ENCODE assay signal across 28 cellular contexts in the genomic region with DNA sequence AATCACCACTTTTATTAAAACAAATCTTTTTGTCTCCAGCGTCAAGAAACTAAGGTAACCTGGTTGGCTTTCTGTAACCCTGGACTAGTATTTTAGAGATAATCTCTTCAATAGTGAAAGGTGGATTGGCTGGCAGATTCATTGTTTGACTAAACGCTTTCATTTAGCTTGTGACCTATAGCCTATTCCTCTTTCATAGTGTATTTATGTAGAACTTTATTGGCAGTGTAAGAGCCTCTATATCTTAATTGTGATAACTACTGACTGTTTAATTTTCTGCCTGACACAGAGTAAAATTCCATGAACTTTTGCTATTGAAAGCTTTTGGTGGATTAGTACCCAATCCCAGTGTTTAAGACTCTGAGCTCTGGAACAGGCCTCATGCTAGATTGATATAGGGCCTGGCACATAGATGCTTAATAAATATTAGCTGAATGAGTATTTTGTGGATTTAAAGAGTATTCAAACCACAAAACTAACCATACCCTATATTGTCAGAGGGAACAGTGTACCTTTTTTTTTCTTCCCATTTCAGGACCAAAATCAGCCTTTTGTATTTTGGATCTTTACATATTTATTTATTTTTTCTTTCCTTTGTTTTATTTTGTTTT.
"Had no signal": no experiment of that assay in that cellular context is flagged by ENCODE, and none has a peak within 500 bp of the region (broad histone marks: within the 10 kb centered on the region; RNA-seq: fewer than 3 reads in every experiment).

No MANE protein-coding gene starts in this region.

- H3K36me3 Mint-ChIP-seq: memory B cell; naive B cell; natural killer cell treated with Interleukin-12 subunit alpha and Interleukin-12 subunit beta and Interleukin-15 and Interleukin-18, amount 100 ng/mL, for 72 hours; stimulated activated effector memory CD8-positive, alpha-beta T cell treated with anti-CD3 and anti-CD28 coated beads, Interleukin-12 subunit alpha, Interleukin-12 subunit beta, amount 100 ng/mL, for 72 hours; type B pancreatic cell had no signal

- H3K27ac Mint-ChIP-seq: dendritic cell treated with granulocyte-macrophage colony-stimulating factor and Interleukin-4, amounts not matched to agents 40 ng/mL and 50 ng/mL, for 4 days; memory B cell; naive B cell; natural killer cell treated with Interleukin-12 subunit alpha and Interleukin-12 subunit beta and Interleukin-15 and Interleukin-18, amount 100 ng/mL, for 72 hours; stimulated activated effector memory CD8-positive, alpha-beta T cell treated with anti-CD3 and anti-CD28 coated beads, Interleukin-12 subunit alpha, Interleukin-12 subunit beta, amount 100 ng/mL, for 72 hours; type B pancreatic cell had no signal

- DNase-seq: colonic mucosa; effector CD8-positive, alpha-beta T cell; foreskin keratinocyte; heart right ventricle; hippocampal formation; left cardiac atrium; left ventricle myocardium superior; lower lobe of right lung; naive B cell; stimulated activated CD4-positive, alpha-beta T cell treated with anti-CD3 and anti-CD28 coated beads, Interleukin-2, amount 100 ng/mL, for 24 hours; stimulated activated CD4-positive, alpha-beta T cell treated with anti-CD3 and anti-CD28 coated beads, Interleukin-4, amount 100 ng/mL, for 24 hours; stimulated activated naive CD4-positive, alpha-beta T cell treated with Interleukin-2 at 50 U/mL for 16 hours; substantia nigra; testis; tibial artery had no signal

- H3K27me3 ChIP-seq: colonic mucosa, esophagus muscularis mucosa, foreskin keratinocyte, gastroesophageal sphincter, heart right ventricle, neutrophil, right atrium auricular region, testis, tibial artery had no signal

- H3K27ac ChIP-seq: colonic mucosa, esophagus muscularis mucosa, foreskin keratinocyte, gastroesophageal sphincter, lower lobe of right lung, neutrophil, parathyroid adenoma, right atrium auricular region, testis, tibial artery had no signal

- H3K4me1 Mint-ChIP-seq: memory B cell; naive B cell; neural crest cell; stimulated activated effector memory CD8-positive, alpha-beta T cell treated with anti-CD3 and anti-CD28 coated beads, Interleukin-12 subunit alpha, Interleukin-12 subunit beta, amount 100 ng/mL, for 72 hours had no signal

- H3K4me3 Mint-ChIP-seq: dendritic cell treated with granulocyte-macrophage colony-stimulating factor and Interleukin-4, amounts not matched to agents 40 ng/mL and 50 ng/mL, for 4 days; memory B cell; naive B cell; natural killer cell treated with Interleukin-12 subunit alpha and Interleukin-12 subunit beta and Interleukin-15 and Interleukin-18, amount 100 ng/mL, for 72 hours; neural crest cell; stimulated activated effector memory CD8-positive, alpha-beta T cell treated with anti-CD3 and anti-CD28 coated beads, Interleukin-12 subunit alpha, Interleukin-12 subunit beta, amount 100 ng/mL, for 72 hours; type B pancreatic cell had no signal

- H3K36me3 ChIP-seq: colonic mucosa, esophagus muscularis mucosa, gastroesophageal sphincter, heart right ventricle, lower lobe of right lung, neutrophil, right atrium auricular region, tibial artery had no signal

- H3K79me2 ChIP-seq: parathyroid adenoma had no signal

- H3K4me3 ChIP-seq: colonic mucosa, esophagus muscularis mucosa, gastroesophageal sphincter, heart right ventricle, lower lobe of right lung, right atrium auricular region, testis, tibial artery had no signal

- H3K4me1 ChIP-seq: colonic mucosa, lower lobe of right lung, parathyroid adenoma, testis had no signal

- H2AFZ ChIP-seq: parathyroid adenoma had no signal

- H3K9me3 ChIP-seq: colonic mucosa, esophagus muscularis mucosa, gastroesophageal sphincter, heart right ventricle, lower lobe of right lung, neutrophil, right atrium auricular region, testis, tibial artery had no signal

- H3K27me3 Mint-ChIP-seq: naive B cell, progenitor cell of endocrine pancreas, type B pancreatic cell had no signal

- H3K9me3 Mint-ChIP-seq: dendritic cell treated with granulocyte-macrophage colony-stimulating factor and Interleukin-4, amounts not matched to agents 40 ng/mL and 50 ng/mL, for 4 days; memory B cell; naive B cell; natural killer cell treated with Interleukin-12 subunit alpha and Interleukin-12 subunit beta and Interleukin-15 and Interleukin-18, amount 100 ng/mL, for 72 hours; neural crest cell; stimulated activated effector memory CD8-positive, alpha-beta T cell treated with anti-CD3 and anti-CD28 coated beads, Interleukin-12 subunit alpha, Interleukin-12 subunit beta, amount 100 ng/mL, for 72 hours; type B pancreatic cell had no signal

- ATAC-seq: foreskin keratinocyte; gastroesophageal sphincter; left cardiac atrium; lower lobe of right lung; natural killer cell treated with Interleukin-12 subunit alpha and Interleukin-12 subunit beta and Interleukin-15 and Interleukin-18, amount 100 ng/mL, for 72 hours; sciatic nerve; stimulated activated effector memory CD8-positive, alpha-beta T cell treated with anti-CD3 and anti-CD28 coated beads, Interleukin-12 subunit alpha, Interleukin-12 subunit beta, amount 100 ng/mL, for 72 hours had no signal
